18 cellular contexts compared by ENCODE assay signal in the genomic region with DNA sequence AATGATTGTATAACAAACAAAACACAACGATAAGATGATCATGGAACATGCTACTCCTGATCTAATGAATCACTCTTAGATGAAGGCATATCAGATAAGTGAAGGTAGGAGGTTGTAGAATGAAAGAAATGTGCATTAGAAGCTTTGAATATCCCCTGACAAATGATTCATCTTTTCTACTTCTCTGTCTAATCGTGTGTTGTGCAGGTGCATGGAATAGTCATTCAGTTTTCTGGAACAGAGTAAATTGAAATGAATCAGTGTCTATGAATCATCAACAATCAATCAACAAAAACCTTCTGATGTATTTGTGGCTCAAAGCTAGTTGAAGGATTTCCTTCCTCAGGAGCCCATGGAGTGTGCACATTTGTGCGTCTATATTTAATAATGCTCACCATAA.
"Had no signal": no experiment of that assay in that cellular context is flagged by ENCODE, and none has a peak within 500 bp of the region (broad histone marks: within the 10 kb centered on the region; RNA-seq: fewer than 3 reads in every experiment).

No MANE protein-coding gene starts in this region.

- H3K36me3 Mint-ChIP-seq: activated naive CD8-positive, alpha-beta T cell treated with anti-CD3 and anti-CD28 coated beads for 36 hours; brain; naive B cell; neural progenitor cell had no signal

- H3K9me3 Mint-ChIP-seq: neural progenitor cell had no signal

- H3K4me3 Mint-ChIP-seq: activated CD4-positive, alpha-beta T cell treated with anti-CD3 and anti-CD28 coated beads, Interleukin-2, amount 10 ng/mL, durations not matched to agents 24 days and 14 days; activated CD8-positive, alpha-beta T cell treated with anti-CD3 and anti-CD28 coated beads, Interleukin-2, amount 10 ng/mL, durations not matched to agents 7 days and 5 days; activated naive CD8-positive, alpha-beta T cell treated with anti-CD3 and anti-CD28 coated beads for 36 hours; brain; naive B cell; neural progenitor cell; T-helper 1 cell treated with Interleukin-12 subunit alpha and Interleukin-12 subunit beta and Interleukin-4 antibody, amounts not matched to agents 30 μg/mL and 1 μg/mL, for 36 hours had no signal

- ATAC-seq: activated CD8-positive, alpha-beta T cell treated with anti-CD3 and anti-CD28 coated beads, Interleukin-2, amount 10 ng/mL, durations not matched to agents 7 days and 5 days; gastrocnemius medialis; heart right ventricle; psoas muscle; sciatic nerve; upper lobe of right lung had no signal

- H3K4me2 ChIP-seq: neural progenitor cell had no signal

- H3K27me3 Mint-ChIP-seq: activated CD4-positive, alpha-beta T cell treated with anti-CD3 and anti-CD28 coated beads, Interleukin-2, amount 10 ng/mL, durations not matched to agents 24 days and 14 days; activated naive CD8-positive, alpha-beta T cell treated with anti-CD3 and anti-CD28 coated beads for 36 hours; naive B cell had no signal

- DNase-seq: activated CD4-positive, alpha-beta T cell treated with anti-CD3 and anti-CD28 coated beads, Interleukin-2, amount 10 ng/mL, durations not matched to agents 24 days and 14 days; activated CD8-positive, alpha-beta memory T cell treated with anti-CD3 and anti-CD28 coated beads, Interleukin-2, amount 50 U/mL, for 4 hours; activated CD8-positive, alpha-beta T cell treated with anti-CD3 and anti-CD28 coated beads, Interleukin-2, amount 10 ng/mL, durations not matched to agents 7 days and 5 days; activated naive CD8-positive, alpha-beta T cell treated with anti-CD3 and anti-CD28 coated beads for 36 hours; cerebellar nuclear complex; effector CD8-positive, alpha-beta T cell; gastrocnemius medialis; heart right ventricle; left ventricle myocardium inferior; naive B cell; psoas muscle; stomach; testis; upper lobe of right lung had no signal

- H3K4me1 Mint-ChIP-seq: activated CD4-positive, alpha-beta T cell treated with anti-CD3 and anti-CD28 coated beads, Interleukin-2, amount 10 ng/mL, durations not matched to agents 24 days and 14 days; activated naive CD8-positive, alpha-beta T cell treated with anti-CD3 and anti-CD28 coated beads for 36 hours; naive B cell had no signal

- H3K9me3 ChIP-seq: gastrocnemius medialis, psoas muscle, stomach, testis, upper lobe of right lung had no signal

- H3K36me3 ChIP-seq: gastrocnemius medialis, heart right ventricle, left ventricle myocardium inferior, neural progenitor cell, stomach, upper lobe of right lung had no signal

- H3K27ac Mint-ChIP-seq: activated CD4-positive, alpha-beta T cell treated with anti-CD3 and anti-CD28 coated beads, Interleukin-2, amount 10 ng/mL, durations not matched to agents 24 days and 14 days; activated CD8-positive, alpha-beta T cell treated with anti-CD3 and anti-CD28 coated beads, Interleukin-2, amount 10 ng/mL, durations not matched to agents 7 days and 5 days; activated naive CD8-positive, alpha-beta T cell treated with anti-CD3 and anti-CD28 coated beads for 36 hours; naive B cell; neural progenitor cell; T-helper 1 cell treated with Interleukin-12 subunit alpha and Interleukin-12 subunit beta and Interleukin-4 antibody, amounts not matched to agents 30 μg/mL and 1 μg/mL, for 36 hours had no signal

- H2AFZ ChIP-seq: neural progenitor cell had no signal

- H3K4me1 ChIP-seq: heart right ventricle, left ventricle myocardium inferior, neural progenitor cell, psoas muscle, stomach, upper lobe of right lung had no signal

- H3K4me3 ChIP-seq: gastrocnemius medialis, heart right ventricle, left ventricle myocardium inferior, neural progenitor cell, psoas muscle, stomach, testis, upper lobe of right lung had no signal

- H3K27me3 ChIP-seq: gastrocnemius medialis, heart right ventricle, neural progenitor cell, stomach, testis, upper lobe of right lung had no signal

- H3K27ac ChIP-seq: gastrocnemius medialis, heart right ventricle, left ventricle myocardium inferior, neural progenitor cell, psoas muscle, stomach, upper lobe of right lung had no signal
